Comparison of ENCODE assay signal across 25 cellular contexts in the genomic region with DNA sequence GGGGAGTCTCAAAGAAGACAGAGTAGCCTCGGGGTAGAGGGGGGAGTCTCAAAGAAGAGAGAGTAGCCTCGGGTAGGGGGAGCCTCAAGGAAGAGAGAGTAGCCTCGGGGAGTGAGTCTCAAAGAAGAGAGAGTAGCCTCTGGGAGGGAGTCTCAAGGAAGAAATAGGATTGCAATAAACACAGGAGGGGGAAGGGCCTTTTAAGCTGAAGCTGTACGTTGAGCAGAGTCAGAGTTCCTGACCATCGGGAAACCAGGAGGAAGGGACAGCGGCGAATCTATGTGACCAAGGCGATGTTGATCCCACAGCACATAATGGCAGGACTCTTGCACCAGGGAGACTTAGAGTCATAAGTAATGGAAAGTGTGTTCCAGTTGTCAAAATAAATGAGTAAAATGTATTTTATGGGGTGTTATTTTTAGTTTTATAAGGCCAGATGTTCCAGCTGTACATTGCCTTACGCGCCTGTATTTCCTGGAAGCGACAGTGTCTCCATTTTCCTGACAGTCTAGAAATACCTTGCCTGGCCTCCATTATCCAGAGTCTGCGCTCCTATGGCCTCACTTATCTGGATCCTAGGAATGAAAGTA.
DNase-seq lines count a peak whose midpoint lies in the region; ATAC-seq, FAIRE-seq and TF ChIP-seq lines count a peak whose summit lies in the region.
"Had no signal": no experiment of that assay in that cellular context is flagged by ENCODE, and none has a peak within 500 bp of the region (broad histone marks: within the 10 kb centered on the region; RNA-seq: fewer than 3 reads in every experiment).

No MANE protein-coding gene starts in this region.

- CTCF ChIA-PET in H1 (lab: Charles Lee; ENCODE audit: partially characterized antibody), result no interaction called here

- no peaks in the 10 kb centered on the region for H3K23me2 ChIP-seq in H1 (ENCODE audit: low read depth, low read length)

- no peak for TF ChIP-seq RAD21 in H1 (IDR thresholded peaks at IDR 0.05 in 1 of 2, conservative IDR thresholded peaks at IDR 0.05 in 1 of 2; ENCODE audit: low read depth in 2 of 2, low read length in 2 of 2)

- H4K5ac ChIP-seq in H1 (ENCODE audit: insufficient read length, low read depth, low read length), result no peak overlapping the region

- H3K56ac ChIP-seq in H1 (replicated peaks; ENCODE audit: insufficient read length, low read depth, low read length), result no peak overlapping the region

- no peak overlapping the region for H3K4ac ChIP-seq in H1 (replicated peaks; ENCODE audit: insufficient read length, low read depth, low read length)

- H2BK5ac ChIP-seq in H1 (ENCODE audit: low read depth, low read length), result no peak overlapping the region

- no peak overlapping the region for H3K4me2 ChIP-seq in H1 (ENCODE audit: insufficient read depth in 1 of 2, low read depth in 2 of 2, low read length in 2 of 2)
- H3K4me2 ChIP-seq: A549, KMS-11 had no signal

- no peak for TF ChIP-seq POLR2A in H1 (IDR thresholded peaks at IDR 0.05; ENCODE audit: control extremely low read depth in 1 of 2, low read depth in 2 of 2, low read length in 2 of 2)

- 0 out of 2 replicates have a peak overlapping the region, but pooled peaks have one; percentile 53 for H2BK15ac ChIP-seq in H1 (ENCODE audit: low read length)

- no peak for ATAC-seq in HG03025 (IDR thresholded peaks at IDR 0.05; ENCODE audit: low FRiP score, unreplicated experiment)
- ATAC-seq in stimulated activated memory B cell treated with anti-CD40 and anti-IgM and Interleukin-4, amounts not matched to agents 10 μg/mL and 1 μg/mL and 100 μg/mL, for 72 hours, result no peak
- ATAC-seq: A549, Panc1 had no signal

- H3K4me1 ChIP-seq in H1 (replicated peaks in 1 of 4; ENCODE audit: control insufficient read depth in 3 of 4, insufficient read depth in 4 of 4, low read length in 3 of 4), result no peaks in the 10 kb centered on the region
- H3K4me1 ChIP-seq in tibial artery, result no peaks in the 10 kb centered on the region
- H3K4me1 ChIP-seq: A549, HAP-1 had no signal

- H3K36me3 Mint-ChIP-seq in stimulated activated memory B cell treated with anti-CD40 and anti-IgM and Interleukin-4, amounts not matched to agents 10 μg/mL and 1 μg/mL and 100 μg/mL, for 72 hours, result no peaks in the 10 kb centered on the region

- no peaks in the 10 kb centered on the region for H3K9me3 Mint-ChIP-seq in stimulated activated memory B cell treated with anti-CD40 and anti-IgM and Interleukin-4, amounts not matched to agents 10 μg/mL and 1 μg/mL and 100 μg/mL, for 72 hours

- intact Hi-C loops in tibial artery (cut with DNase I; ENCODE audit: low total_unique reads), result no loop called here

- H3K14ac ChIP-seq in H1 (ENCODE audit: insufficient read length), result no peak overlapping the region

- no peak overlapping the region for H3K23ac ChIP-seq in H1 (ENCODE audit: insufficient read length)

- no peak overlapping the region for H3K18ac ChIP-seq in H1 (ENCODE audit: extremely low read depth, low read length)

- H3K27me3 ChIP-seq in H1 (replicated peaks in 1 of 4; ENCODE audit: control insufficient read depth in 3 of 4, extremely low read depth in 1 of 4, insufficient read depth in 3 of 4, low read length in 3 of 4) (no peaks in the 10 kb centered on the region), tibial artery (no peaks in the 10 kb centered on the region)

- H3K4me3 Mint-ChIP-seq in stimulated activated memory B cell treated with anti-CD40 and anti-IgM and Interleukin-4, amounts not matched to agents 10 μg/mL and 1 μg/mL and 100 μg/mL, for 72 hours, result no peak overlapping the region
- H3K4me3 Mint-ChIP-seq: B cell had no signal

- POLR2A ChIA-PET in H1 (lab: Charles Lee; ENCODE audit: partially characterized antibody), result interaction anchor here (0.7 kb wide), 1 partner anchor 263 kb away, joined by 4 read pairs; no protein-coding TSS in a partner anchor

- H3K4me1 Mint-ChIP-seq in stimulated activated memory B cell treated with anti-CD40 and anti-IgM and Interleukin-4, amounts not matched to agents 10 μg/mL and 1 μg/mL and 100 μg/mL, for 72 hours, result no peaks in the 10 kb centered on the region

- H4K8ac ChIP-seq in H1 (ENCODE audit: extremely low read depth, insufficient read depth, low read length), result no peak overlapping the region

- TF ChIP-seq EP300 in H1 (IDR thresholded peaks at IDR 0.05; ENCODE audit: borderline replicate concordance in 1 of 2, low read depth in 2 of 2, low read length in 2 of 2), result no peak

- H2BK20ac ChIP-seq in H1 (ENCODE audit: low read length), result no peak overlapping the region

- no peak overlapping the region for H2AFZ ChIP-seq in H1 (ENCODE audit: low read length)
- H2AFZ ChIP-seq: GM23248 had no signal

- 80% methylated on average over 9 of the region's 12 CpGs; no CpG with 5 or more reads in 1 of the 2 experiments for WGBS in H1 (ENCODE audit: extremely low coverage in 1 of 2, insufficient coverage in 1 of 2, insufficient read length in 1 of 2, insufficient replicate concordance in 2 of 2, low coverage in 1 of 2, low lambda C conversion rate in 2 of 2, missing lambda C conversion rate in 1 of 2), 2 experiments

- DNase-seq in HFF-Myc (ENCODE audit: extremely low read depth, low read depth) (peak; percentile 59), H1 (ENCODE audit: low read depth in 1 of 2, low spot score in 2 of 2) (no peak), left kidney (ENCODE audit: low read depth, low spot score) (peak; percentile 37), NCI-H2171 (lab: John Stamatoyannopoulos, UW) (no peak), tibial artery (no peak)
- peak; percentile 10 for DNase-seq in stimulated activated CD8-positive, alpha-beta memory T cell treated with anti-CD3 and anti-CD28 coated beads, Interleukin-4, amount 100 ng/mL, for 48 hours
- DNase-seq: DMS53; EL; GM23248; NCI-H1092 treated with DMSO at 0.1 percent for 48 hours; NCI-H1436 treated with DMSO at 0.1 percent for 48 hours; NCI-H2029; NCI-H345; NCI-H774; NK-92 treated with Interleukin-12 subunit alpha and Interleukin-12 subunit beta, amount 100 ng/mL, for 24 hours; SIG-M5 had no signal

- no peaks in the 10 kb centered on the region for H3K79me1 ChIP-seq in H1 (ENCODE audit: low read depth, low read length)

- no peak overlapping the region for H3K4me3 ChIP-seq in HFF-Myc (replicated peaks; ENCODE audit: low read depth, low read length)
- H3K4me3 ChIP-seq in H1 (ENCODE audit: extremely low read depth in 1 of 4, insufficient read depth in 2 of 4, low read depth in 3 of 4, low read length in 4 of 4), result no peak overlapping the region
- no peak overlapping the region for H3K4me3 ChIP-seq in tibial artery
- H3K4me3 ChIP-seq: A549, GM23248, HAP-1 had no signal

- no peak overlapping the region for H3K27ac ChIP-seq in H1 (ENCODE audit: low read depth, low read length)
- H3K27ac ChIP-seq in tibial artery, result no peak overlapping the region
- H3K27ac ChIP-seq: A549, GM23248, KMS-11 had no signal

- FAIRE-seq in H1 (lab: Jason Lieb, UNC), result no peak
- FAIRE-seq: A549, D721Med, HTR-8/SVneo had no signal

- H2BK120ac ChIP-seq in H1 (replicated peaks; ENCODE audit: low read depth, low read length), result no peak overlapping the region

- H3K79me2 ChIP-seq in H1 (ENCODE audit: control insufficient read depth in 1 of 2, insufficient read depth in 2 of 2, low read length in 2 of 2), result no peaks in the 10 kb centered on the region

- no peak overlapping the region for H3K27ac Mint-ChIP-seq in stimulated activated memory B cell treated with anti-CD40 and anti-IgM and Interleukin-4, amounts not matched to agents 10 μg/mL and 1 μg/mL and 100 μg/mL, for 72 hours
- H3K27ac Mint-ChIP-seq: B cell had no signal

- no peak overlapping the region for H4K91ac ChIP-seq in H1 (replicated peaks; ENCODE audit: insufficient read length, low read length)

- no peak overlapping the region for H2AK5ac ChIP-seq in H1 (ENCODE audit: low read depth, low read length)

- peaks cover 21% of the 10 kb centered on the region for H3K27me3 Mint-ChIP-seq in stimulated activated memory B cell treated with anti-CD40 and anti-IgM and Interleukin-4, amounts not matched to agents 10 μg/mL and 1 μg/mL and 100 μg/mL, for 72 hours

- H4K20me1 ChIP-seq in H1 (replicated peaks in 1 of 2; ENCODE audit: control insufficient read depth in 1 of 2, insufficient read depth in 2 of 2, low read length in 2 of 2), result no peaks in the 10 kb centered on the region

- TF ChIP-seq CTCF in HFF-Myc (IDR thresholded peaks at IDR 0.05; ENCODE audit: low read depth, low read length, missing control alignments) (no peak), H1 (IDR thresholded peaks at IDR 0.05; ENCODE audit: control extremely low read depth in 1 of 3, insufficient read depth in 1 of 3, low read depth in 1 of 3, low read length in 3 of 3) (no peak), tibial artery (IDR thresholded peaks at IDR 0.05) (no peak)

- no peak overlapping the region for H2BK12ac ChIP-seq in H1 (ENCODE audit: low read depth, low read length)

- H3K9me3 ChIP-seq in H1 (ENCODE audit: insufficient read depth in 2 of 2, low read depth in 1 of 2, low read length in 1 of 2) (no peaks in the 10 kb centered on the region), tibial artery (no peaks in the 10 kb centered on the region)
- H3K9me3 ChIP-seq: A549, HAP-1 had no signal

- H3K36me3 ChIP-seq in H1 (ENCODE audit: control insufficient read depth in 2 of 4, insufficient read depth in 4 of 4, low read length in 3 of 4), result no peaks in the 10 kb centered on the region
- no peaks in the 10 kb centered on the region for H3K36me3 ChIP-seq in tibial artery
- H3K36me3 ChIP-seq: HAP-1 had no signal

- no peak overlapping the region for H3K9ac ChIP-seq in H1 (replicated peaks in 1 of 4; ENCODE audit: extremely low read depth in 1 of 4, low read depth in 3 of 4, low read length in 3 of 4)
- H3K9ac ChIP-seq: GM23248, KMS-11 had no signal

Comparison
In these comparisons a context has a peak if more than half of its experiments do, and no peak if none do; other contexts are left out.
1. DNase-seq: peak in HFF-Myc (single experiment), left kidney (single experiment) and stimulated activated CD8-positive, alpha-beta memory T cell treated with anti-CD3 and anti-CD28 coated beads, Interleukin-4, amount 100 ng/mL, for 48 hours (single experiment); none in H1 (0 of 2), NCI-H2171 (single experiment) and tibial artery (0 of 2).